7 cellular contexts compared by ENCODE assay signal in the genomic region with DNA sequence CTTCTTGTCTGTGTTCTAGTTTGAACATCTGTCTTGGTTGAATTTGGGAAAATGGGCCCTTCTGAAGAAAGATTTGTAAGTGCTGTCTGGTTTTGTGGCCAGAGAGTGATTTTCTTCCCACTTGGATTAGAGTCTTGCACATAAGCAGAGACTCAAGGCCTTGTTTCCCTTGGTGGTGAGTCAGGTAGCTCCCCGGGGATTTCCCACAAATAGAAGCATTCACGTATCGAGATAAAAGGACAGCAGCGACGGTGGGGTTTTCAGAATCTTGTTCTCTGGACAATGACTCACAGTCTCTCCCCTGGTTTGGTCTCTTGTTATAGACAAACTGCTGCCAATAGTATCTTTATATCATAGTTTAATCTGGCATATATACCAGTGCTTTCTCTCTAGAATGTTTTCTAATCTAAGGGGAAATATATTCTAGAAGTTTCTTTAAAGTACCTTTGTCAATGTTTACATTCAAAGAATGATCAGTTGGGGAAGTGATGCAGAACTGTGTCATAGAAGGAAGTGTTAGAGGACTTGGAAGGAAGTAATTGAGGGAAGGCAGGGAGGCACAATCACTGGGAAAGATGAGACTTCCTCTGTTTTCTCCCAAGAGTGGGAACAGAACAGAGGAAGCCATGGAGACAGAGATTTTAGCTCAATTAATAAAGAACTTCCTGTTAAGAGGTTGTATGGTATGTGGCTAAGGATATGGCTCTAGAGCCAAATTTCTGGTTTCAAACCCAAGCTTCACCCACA. TPM values are rescaled to one million over a fixed set of nuclear protein-coding genes. Genes with fewer than 3 reads are reported as not detected.
DNase-seq lines count a peak whose midpoint lies in the region; ATAC-seq and FAIRE-seq lines count a peak whose summit lies in the region.

No MANE protein-coding gene starts in this region.

- H3K36me3 Mint-ChIP-seq in activated T-cell treated with anti-CD3 and anti-CD28 coated beads, Interleukin-2, amount 50 U/mL, for 72 hours (ENCODE audit: insufficient read depth in 2 of 2), result peaks cover 5 to 37% of the 10 kb centered on the region in 2 donors

- peaks cover 21% of the 10 kb centered on the region for H3K4me1 Mint-ChIP-seq in activated T-cell treated with anti-CD3 and anti-CD28 coated beads, Interleukin-2, amount 50 U/mL, for 72 hours (ENCODE audit: low read depth)

- no peaks in the 10 kb centered on the region for H3K27me3 Mint-ChIP-seq in activated T-cell treated with anti-CD3 and anti-CD28 coated beads, Interleukin-2, amount 50 U/mL, for 72 hours (ENCODE audit: low read depth)

- H3K4me3 Mint-ChIP-seq in activated T-cell treated with anti-CD3 and anti-CD28 coated beads, Interleukin-2, amount 50 U/mL, for 72 hours, result peak overlapping the region; percentile 0 to 47

- DNase-seq in HTR-8/SVneo (ENCODE audit: insufficient read length, low spot score) (peak; percentile 47), hepatic stellate cell (ENCODE audit: low spot score) (peak; percentile 45), NCI-H1092 treated with DMSO at 0.1 percent for 48 hours (lab: John Stamatoyannopoulos, UW) (no peak), AG08396 (ENCODE audit: low spot score) (no peak)
- DNase-seq in activated T-cell treated with anti-CD3 and anti-CD28 coated beads, Interleukin-2, amount 50 U/mL, for 72 hours, result peak; percentile 58 to 67
- DNase-seq in stimulated activated CD8-positive, alpha-beta memory T cell treated with anti-CD3 and anti-CD28 coated beads, Interleukin-15, amount 100 ng/mL, for 48 hours (ENCODE audit: low read depth in 2 of 2), result peak; percentile 30 to 52

- peak; percentile 95 to 96 for ATAC-seq in activated T-cell treated with anti-CD3 and anti-CD28 coated beads, Interleukin-2, amount 50 U/mL, for 72 hours (replicated peaks in 1 of 2)
- ATAC-seq in HG02885 (IDR thresholded peaks at IDR 0.05; ENCODE audit: poor library complexity, unreplicated experiment), result no peak

- H3K27ac Mint-ChIP-seq in activated T-cell treated with anti-CD3 and anti-CD28 coated beads, Interleukin-2, amount 50 U/mL, for 72 hours, result peak overlapping the region; percentile 83

- H3K9me3 Mint-ChIP-seq in activated T-cell treated with anti-CD3 and anti-CD28 coated beads, Interleukin-2, amount 50 U/mL, for 72 hours, result no peaks in the 10 kb centered on the region

- FAIRE-seq in HTR-8/SVneo (lab: Jason Lieb, UNC), result no peak

RNA-seq across cellular contexts. Expression of gene POLA2, which starts 18.1 kb away (rescaled TPM):
- 10 to 100 TPM; 54.2 to 67.0 TPM for total RNA-seq in activated T-cell treated with anti-CD3 and anti-CD28 coated beads, Interleukin-2, amount 50 U/mL, for 72 hours

RNA-seq across cellular contexts. Expression of gene CDC42EP2, which starts 34.8 kb away (rescaled TPM):
- total RNA-seq in activated T-cell treated with anti-CD3 and anti-CD28 coated beads, Interleukin-2, amount 50 U/mL, for 72 hours, result 1 to 10 TPM; 1.4 to 2.3 TPM

RNA-seq across cellular contexts. Expression of gene DPF2, which starts 53.8 kb away (rescaled TPM):
- total RNA-seq in activated T-cell treated with anti-CD3 and anti-CD28 coated beads, Interleukin-2, amount 50 U/mL, for 72 hours, result 100 to 1,000 TPM; 110 to 139 TPM

Comparison
In these comparisons a context has a peak if more than half of its experiments do, and no peak if none do; other contexts are left out.
1. DNase-seq: peak in HTR-8/SVneo (single experiment), activated T-cell treated with anti-CD3 and anti-CD28 coated beads, Interleukin-2, amount 50 U/mL, for 72 hours (2 of 2), hepatic stellate cell (single experiment) and stimulated activated CD8-positive, alpha-beta memory T cell treated with anti-CD3 and anti-CD28 coated beads, Interleukin-15, amount 100 ng/mL, for 48 hours (2 of 2); none in NCI-H1092 treated with DMSO at 0.1 percent for 48 hours (single experiment) and AG08396 (single experiment).